In genomic region chr6:26500102-26500501, GRCh38 we compare ENCODE assay signal across 20 cellular contexts. TPM values are rescaled to one million over a fixed set of nuclear protein-coding genes. Genes with fewer than 3 reads are reported as not detected.
DNase-seq lines count a peak whose midpoint lies in the region; ATAC-seq and TF ChIP-seq lines count a peak whose summit lies in the region.
"Had no signal": no experiment of that assay in that cellular context is flagged by ENCODE, and none has a peak within 500 bp of the region (broad histone marks: within the 10 kb centered on the region; RNA-seq: fewer than 3 reads in every experiment).

Gene BTN1A1, plus strand, starts transcription at chr6:26500303. Its CDS starts 984 bp downstream, at chr6:26501287.

- peaks cover 4% of the 10 kb centered on the region for H3K4me1 ChIP-seq in smooth muscle cell (ENCODE audit: low read depth)
- H3K4me1 ChIP-seq: A549 had no signal

- ATAC-seq in activated CD8-positive, alpha-beta T cell treated with anti-CD3 and anti-CD28 coated beads for 36 hours: no peak
- ATAC-seq in activated CD8-positive, alpha-beta T cell treated with anti-CD3 and anti-CD28 coated beads, Interleukin-2, amount 10 ng/mL, durations not matched to agents 7 days and 5 days: no peak
- ATAC-seq in T-cell (replicated peaks in 1 of 4) (no peak), HG03280 (IDR thresholded peaks at IDR 0.05; ENCODE audit: unreplicated experiment) (no peak), left cardiac atrium (no peak)
- ATAC-seq: A549; activated T-cell treated with anti-CD3 and anti-CD28 coated beads, Interleukin-2, amount 50 U/mL, for 4 hours had no signal

- CTCF ChIA-PET in activated CD8-positive, alpha-beta T cell treated with anti-CD3 and anti-CD28 coated beads for 36 hours (lab: Charles Lee): no interaction called here
- CTCF ChIA-PET in activated CD8-positive, alpha-beta T cell treated with anti-CD3 and anti-CD28 coated beads, Interleukin-2, amount 10 ng/mL, durations not matched to agents 7 days and 5 days (lab: Charles Lee): interaction anchor here (4.0 kb wide), 1 partner anchor 159 kb away, joined by 16 read pairs; no protein-coding TSS in a partner anchor
- CTCF ChIA-PET in T-cell (lab: Charles Lee): no interaction called here

- H3K36me3 ChIP-seq in smooth muscle cell (ENCODE audit: low read depth): no peaks in the 10 kb centered on the region

- 75% methylated on average over 2 of the region's 2 CpGs for WGBS in smooth muscle cell (ENCODE audit: low lambda C conversion rate)

- peaks cover 23% of the 10 kb centered on the region for H3K27me3 Mint-ChIP-seq in activated CD8-positive, alpha-beta T cell treated with anti-CD3 and anti-CD28 coated beads for 36 hours
- H3K27me3 Mint-ChIP-seq in activated CD8-positive, alpha-beta T cell treated with anti-CD3 and anti-CD28 coated beads, Interleukin-2, amount 10 ng/mL, durations not matched to agents 7 days and 5 days (ENCODE audit: low read depth): peaks cover 36% of the 10 kb centered on the region
- H3K27me3 Mint-ChIP-seq in T-cell: peaks cover 14 to 32% of the 10 kb centered on the region in 2 donors

- H3K79me2 ChIP-seq in smooth muscle cell (ENCODE audit: low read depth): no peaks in the 10 kb centered on the region

- no peak within 1 kb of the TSS for H3K27ac ChIP-seq in smooth muscle cell (ENCODE audit: low read depth)
- H3K27ac ChIP-seq: skin epidermis had no signal

- no peaks in the 10 kb centered on the region for H3F3A ChIP-seq in smooth muscle cell (ENCODE audit: low read depth)

- H3K4me2 ChIP-seq in smooth muscle cell: peak within 1 kb of the TSS; percentile 87

- peaks cover 53% of the 10 kb centered on the region for H3K27me3 ChIP-seq in smooth muscle cell (ENCODE audit: low read depth)

- H3K27ac Mint-ChIP-seq in activated CD8-positive, alpha-beta T cell treated with anti-CD3 and anti-CD28 coated beads for 36 hours: no peak within 1 kb of the TSS
- H3K27ac Mint-ChIP-seq in activated CD8-positive, alpha-beta T cell treated with anti-CD3 and anti-CD28 coated beads, Interleukin-2, amount 10 ng/mL, durations not matched to agents 7 days and 5 days: no peak within 1 kb of the TSS
- no peak within 1 kb of the TSS for H3K27ac Mint-ChIP-seq in T-cell

- H3K4me3 ChIP-seq in iPS-18c (ENCODE audit: insufficient read depth, low read depth, low read length) (peak within 1 kb of the TSS; percentile 60; the same call in 1 of the 2 replicates), smooth muscle cell (no peak within 1 kb of the TSS)

- no peak for TF ChIP-seq CTCF in activated CD8-positive, alpha-beta T cell treated with anti-CD3 and anti-CD28 coated beads for 36 hours (IDR thresholded peaks at IDR 0.05)
- TF ChIP-seq CTCF in smooth muscle cell (IDR thresholded peaks at IDR 0.05; ENCODE audit: borderline replicate concordance, insufficient read depth, poor library complexity, severe bottlenecking): no peak

- no peaks in the 10 kb centered on the region for H3K9me3 Mint-ChIP-seq in activated CD8-positive, alpha-beta T cell treated with anti-CD3 and anti-CD28 coated beads for 36 hours
- H3K9me3 Mint-ChIP-seq in activated CD8-positive, alpha-beta T cell treated with anti-CD3 and anti-CD28 coated beads, Interleukin-2, amount 10 ng/mL, durations not matched to agents 7 days and 5 days (ENCODE audit: insufficient read depth): no peaks in the 10 kb centered on the region
- no peaks in the 10 kb centered on the region for H3K9me3 Mint-ChIP-seq in T-cell
- H3K9me3 Mint-ChIP-seq: activated T-cell treated with anti-CD3 and anti-CD28 coated beads, Interleukin-2, amount 50 U/mL, for 4 hours had no signal

- no peak within 1 kb of the TSS for H2AFZ ChIP-seq in smooth muscle cell (ENCODE audit: low read depth)

- H4K20me1 ChIP-seq in smooth muscle cell (ENCODE audit: low read depth): no peaks in the 10 kb centered on the region

- no peaks in the 10 kb centered on the region for H3K36me3 Mint-ChIP-seq in activated CD8-positive, alpha-beta T cell treated with anti-CD3 and anti-CD28 coated beads for 36 hours (ENCODE audit: low read depth)
- no peaks in the 10 kb centered on the region for H3K36me3 Mint-ChIP-seq in activated CD8-positive, alpha-beta T cell treated with anti-CD3 and anti-CD28 coated beads, Interleukin-2, amount 10 ng/mL, durations not matched to agents 7 days and 5 days (ENCODE audit: low read depth)
- H3K36me3 Mint-ChIP-seq in T-cell: no peaks in the 10 kb centered on the region

- intact Hi-C loops in activated CD8-positive, alpha-beta T cell treated with anti-CD3 and anti-CD28 coated beads for 36 hours (cut with micrococcal nuclease): no loop called here
- intact Hi-C loops in left cardiac atrium (cut with DNase I): no loop called here

- peak within 1 kb of the TSS; percentile 70 for H3K4me3 Mint-ChIP-seq in activated CD8-positive, alpha-beta T cell treated with anti-CD3 and anti-CD28 coated beads for 36 hours
- no peak within 1 kb of the TSS for H3K4me3 Mint-ChIP-seq in activated CD8-positive, alpha-beta T cell treated with anti-CD3 and anti-CD28 coated beads, Interleukin-2, amount 10 ng/mL, durations not matched to agents 7 days and 5 days
- H3K4me3 Mint-ChIP-seq in T-cell: peak within 1 kb of the TSS; percentile 64 to 80 (median 70)

- no peak within 1 kb of the TSS for H3K9ac ChIP-seq in smooth muscle cell (ENCODE audit: low read depth)

- H3K9me3 ChIP-seq in iPS-18c (ENCODE audit: control insufficient read depth, insufficient read depth, low read length): peaks cover 5% of the 10 kb centered on the region
- H3K9me3 ChIP-seq in smooth muscle cell (replicated peaks; ENCODE audit: low read depth): no peaks in the 10 kb centered on the region
- H3K9me3 ChIP-seq: A549 had no signal

- POLR2A ChIA-PET in activated CD8-positive, alpha-beta T cell treated with anti-CD3 and anti-CD28 coated beads for 36 hours (lab: Charles Lee): no interaction called here
- POLR2A ChIA-PET in activated CD8-positive, alpha-beta T cell treated with anti-CD3 and anti-CD28 coated beads, Interleukin-2, amount 10 ng/mL, durations not matched to agents 7 days and 5 days (lab: Charles Lee): no interaction called here
- POLR2A ChIA-PET in T-cell (lab: Charles Lee): no interaction called here

- no peak for DNase-seq in activated CD8-positive, alpha-beta T cell treated with anti-CD3 and anti-CD28 coated beads for 36 hours
- DNase-seq in activated CD8-positive, alpha-beta T cell treated with anti-CD3 and anti-CD28 coated beads, Interleukin-2, amount 10 ng/mL, durations not matched to agents 7 days and 5 days: no peak
- no peak for DNase-seq in T-cell
- no peak for DNase-seq in smooth muscle cell (lab: John Stamatoyannopoulos, UW; ENCODE audit: unreplicated experiment)
- DNase-seq in left cardiac atrium: no peak
- no peak for DNase-seq in effector CD8-positive, alpha-beta T cell (lab: John Stamatoyannopoulos, UW)
- DNase-seq: activated CD4-positive, alpha-beta T cell treated with anti-CD3 and anti-CD28 coated beads for 48 hours; activated T-cell treated with anti-CD3 and anti-CD28 coated beads, Interleukin-2, amount 50 U/mL, for 4 hours; amniotic stem cell; GF-D8; NCI-H1436; NCI-H226; NK-92 treated with Interleukin-12 subunit alpha and Interleukin-12 subunit beta, amount 100 ng/mL, for 24 hours; occipital lobe had no signal

- peaks cover 13% of the 10 kb centered on the region for H3K4me1 Mint-ChIP-seq in activated CD8-positive, alpha-beta T cell treated with anti-CD3 and anti-CD28 coated beads for 36 hours (ENCODE audit: low read depth)
- peaks cover 22% of the 10 kb centered on the region for H3K4me1 Mint-ChIP-seq in activated CD8-positive, alpha-beta T cell treated with anti-CD3 and anti-CD28 coated beads, Interleukin-2, amount 10 ng/mL, durations not matched to agents 7 days and 5 days (ENCODE audit: low read depth)
- H3K4me1 Mint-ChIP-seq in T-cell: peaks cover 12 to 20% (median 18%) of the 10 kb centered on the region in 3 donors

RNA-seq across cellular contexts. Expression of gene BTN1A1, which starts in this region (rescaled TPM):
- total RNA-seq in activated CD8-positive, alpha-beta T cell treated with anti-CD3 and anti-CD28 coated beads for 36 hours: under 1 TPM in 1 of 2 experiments, not detected in 1; 0.11 TPM
- total RNA-seq in activated CD8-positive, alpha-beta T cell treated with anti-CD3 and anti-CD28 coated beads, Interleukin-2, amount 10 ng/mL, durations not matched to agents 7 days and 5 days: not detected
- total RNA-seq in T-cell: not detected
- total RNA-seq in smooth muscle cell: 0.27 TPM in 1 of 2 replicates, not detected in the other
- not detected in 2 replicates for polyA plus RNA-seq in smooth muscle cell
- total RNA-seq in left cardiac atrium: not detected
- total RNA-seq: cerebellum, occipital lobe had no signal
- polyA plus RNA-seq: A549, urinary bladder had no signal
